8 cellular contexts compared by ENCODE assay signal in genomic region chr1:241611063-241611462, GRCh38. TPM values are rescaled to one million over a fixed set of nuclear protein-coding genes. Genes with fewer than 3 reads are reported as not detected.
DNase-seq lines count a peak whose midpoint lies in the region; ATAC-seq and TF ChIP-seq lines count a peak whose summit lies in the region.

No MANE protein-coding gene starts in this region.

- CTCF ChIA-PET in BJ (lab: Yijun Ruan, JAX): interaction anchor here (0.6 to 4.0 kb wide), 27 partner anchors 8 to 410 kb away, joined by 3 to 37 read pairs (median 6); partner anchors contain the start of genes CHML, EXO1, MAP1LC3C and OPN3

- no peak for DNase-seq in BJ (ENCODE audit: low read depth)
- peak; percentile 30 for DNase-seq in NCI-H1436 treated with DMSO at 0.1 percent for 48 hours (lab: John Stamatoyannopoulos, UW)
- peak; percentile 74 for DNase-seq in SW480 (ENCODE audit: low spot score)
- peak; percentile 60 for DNase-seq in fibroblast of the conjunctiva (ENCODE audit: low read depth)
- DNase-seq in osteoblast (ENCODE audit: insufficient read length, low spot score, missing footprints): no peak
- DNase-seq in hepatic stellate cell (ENCODE audit: low spot score): no peak

- TF ChIP-seq POLR2A in GM18505 (IDR thresholded peaks at IDR 0.05; ENCODE audit: borderline replicate concordance, extremely low read depth, insufficient read depth, insufficient read length): no peak

- no peak overlapping the region for H3K4me2 ChIP-seq in osteoblast (ENCODE audit: insufficient read depth, low read length)

- no peaks in the 10 kb centered on the region for H4K20me1 ChIP-seq in osteoblast (ENCODE audit: insufficient read depth, low read length)

- H3K4me3 ChIP-seq in BJ (ENCODE audit: low read depth, low read length) (no peak overlapping the region), osteoblast (ENCODE audit: insufficient read depth, low read length) (no peak overlapping the region)

- TF ChIP-seq CTCF in BJ (IDR thresholded peaks at IDR 0.05; ENCODE audit: insufficient read depth, low read depth, low read length) (peak; percentile 54), osteoblast (IDR thresholded peaks at IDR 0.05; ENCODE audit: extremely low read depth, low read depth, low read length) (peak; percentile 65)

- H2AFZ ChIP-seq in osteoblast (ENCODE audit: low read length): no peak overlapping the region

- no peaks in the 10 kb centered on the region for H3K79me2 ChIP-seq in osteoblast (ENCODE audit: insufficient read depth, low read length)

- H3K9me3 ChIP-seq in osteoblast (ENCODE audit: low read depth, low read length): no peaks in the 10 kb centered on the region

- peak overlapping the region; percentile 91 for H3K27ac ChIP-seq in osteoblast (ENCODE audit: low read depth, low read length)

- H3K27me3 ChIP-seq in BJ (ENCODE audit: control insufficient read depth, insufficient read depth, low read length) (no peaks in the 10 kb centered on the region), osteoblast (ENCODE audit: insufficient read depth, low read length) (no peaks in the 10 kb centered on the region)

- POLR2A ChIA-PET in BJ (lab: Charles Lee): interaction anchor here (0.5 to 1.1 kb wide), 2 partner anchors 19 to 206 kb away, joined by 3 read pairs; no protein-coding TSS in a partner anchor

- ATAC-seq in GM18505 (IDR thresholded peaks at IDR 0.05; ENCODE audit: unreplicated experiment) (peak; percentile 87), HG02840 (IDR thresholded peaks at IDR 0.05; ENCODE audit: low FRiP score, unreplicated experiment) (peak; percentile 89)

- peaks cover 53% of the 10 kb centered on the region for H3K4me1 ChIP-seq in osteoblast (ENCODE audit: insufficient read depth, low read length)

- H3K36me3 ChIP-seq in BJ (ENCODE audit: control insufficient read depth, insufficient read depth, low read length) (no peaks in the 10 kb centered on the region), osteoblast (ENCODE audit: insufficient read depth, low read length) (no peaks in the 10 kb centered on the region)

RNA-seq across cellular contexts. Expression of gene CHML, which starts 29.1 kb away (rescaled TPM):
- 8.4 and 10.1 TPM in 2 replicates for polyA plus RNA-seq in BJ (2011; rRNA removed)
- 17.5 and 21.7 TPM in 2 replicates for polyA minus RNA-seq in BJ (2011; rRNA and poly(A)+ RNA removed)
- total RNA-seq in osteoblast: 11.6 and 12.1 TPM in 2 replicates

RNA-seq across cellular contexts. Expression of gene OPN3, which starts 29.1 kb away (rescaled TPM):
- 14.1 and 21.9 TPM in 2 replicates for polyA plus RNA-seq in BJ (2011; rRNA removed)
- 8.2 and 8.9 TPM in 2 replicates for polyA minus RNA-seq in BJ (2011; rRNA and poly(A)+ RNA removed)
- 4.7 and 5.1 TPM in 2 replicates for total RNA-seq in osteoblast

RNA-seq across cellular contexts. Expression of gene WDR64, which starts 41.0 kb away (rescaled TPM):
- polyA plus RNA-seq in BJ (2011; rRNA removed): 0.06 TPM in 1 of 2 replicates, not detected in the other
- polyA minus RNA-seq in BJ (2011; rRNA and poly(A)+ RNA removed): not detected in 2 replicates
- not detected in 2 replicates for total RNA-seq in osteoblast

Comparison
In these comparisons a context has a peak if more than half of its experiments do, and no peak if none do; other contexts are left out.
1. DNase-seq: peak in NCI-H1436 treated with DMSO at 0.1 percent for 48 hours (single experiment), SW480 (single experiment) and fibroblast of the conjunctiva (single experiment); none in BJ (single experiment), osteoblast (single experiment) and hepatic stellate cell (single experiment).